Comparison of ENCODE assay signal across 8 cellular contexts in genomic region chr1:28887835-28888682, GRCh38.
A peak's percentile ranks its signal among the peaks of the same experiment; 100 is the strongest.
DNase-seq lines count a peak whose midpoint lies in the region; ATAC-seq and TF ChIP-seq lines count a peak whose summit lies in the region.

No MANE protein-coding gene starts in this region.

- H3K4me3 ChIP-seq in HEK293 (ENCODE audit: low read depth, low read length), result peak overlapping the region; percentile 89
- H3K4me3 ChIP-seq in iPS-18a (ENCODE audit: low read length), result peak overlapping the region; percentile 82

- H3K9me3 ChIP-seq in HEK293 (ENCODE audit: control insufficient read depth, insufficient read depth, low read depth, low read length) (no peaks in the 10 kb centered on the region), iPS-18a (ENCODE audit: control insufficient read depth, low read depth, low read length) (no peaks in the 10 kb centered on the region)

- no peak for TF ChIP-seq CTCF in 22Rv1 (IDR thresholded peaks at IDR 0.05)
- no peak for TF ChIP-seq CTCF in HEK293 (tag by site-specific recombination; IDR thresholded peaks at IDR 0.05)

- peaks cover 42% of the 10 kb centered on the region for H3K4me1 Mint-ChIP-seq in activated naive CD8-positive, alpha-beta T cell treated with anti-CD3 and anti-CD28 coated beads, Interleukin-2, amount 50 U/mL, for 24 hours
- H3K4me1 Mint-ChIP-seq in stimulated activated naive B cell treated with anti-CD40 and anti-IgM and Interleukin-4, amounts not matched to agents 10 μg/mL and 1 μg/mL and 100 μg/mL, for 72 hours, result peaks cover 55 to 80% of the 10 kb centered on the region in 2 donors

- POLR2A ChIA-PET in HEK293 (lab: Yijun Ruan, JAX), result interaction anchor here (0.8 to 1.3 kb wide), 4 partner anchors 26 to 293 kb away, joined by 3 to 5 read pairs (median 3); partner anchors contain the start of genes EPB41 and SRSF4

- peak; percentile 8 for DNase-seq in activated naive CD8-positive, alpha-beta T cell treated with anti-CD3 and anti-CD28 coated beads, Interleukin-2, amount 50 U/mL, for 24 hours
- no peak for DNase-seq in stimulated activated naive B cell treated with anti-CD40 and anti-IgM and Interleukin-4, amounts not matched to agents 10 μg/mL and 1 μg/mL and 100 μg/mL, for 72 hours
- no peak for DNase-seq in NCI-H2029 (lab: John Stamatoyannopoulos, UW)
- DNase-seq in DMS114 treated with DMSO at 0.1 percent for 48 hours (lab: John Stamatoyannopoulos, UW; ENCODE audit: unreplicated experiment), result no peak

- H3K27me3 Mint-ChIP-seq in activated naive CD8-positive, alpha-beta T cell treated with anti-CD3 and anti-CD28 coated beads, Interleukin-2, amount 50 U/mL, for 24 hours, result no peaks in the 10 kb centered on the region
- H3K27me3 Mint-ChIP-seq in stimulated activated naive B cell treated with anti-CD40 and anti-IgM and Interleukin-4, amounts not matched to agents 10 μg/mL and 1 μg/mL and 100 μg/mL, for 72 hours, result no peaks in the 10 kb centered on the region

- H3K4me3 Mint-ChIP-seq in activated naive CD8-positive, alpha-beta T cell treated with anti-CD3 and anti-CD28 coated beads, Interleukin-2, amount 50 U/mL, for 24 hours, result peak overlapping the region; percentile 92
- H3K4me3 Mint-ChIP-seq in stimulated activated naive B cell treated with anti-CD40 and anti-IgM and Interleukin-4, amounts not matched to agents 10 μg/mL and 1 μg/mL and 100 μg/mL, for 72 hours, result peak overlapping the region; percentile 91 to 97

- H3K36me3 ChIP-seq in HEK293 (ENCODE audit: control insufficient read depth in 2 of 2, insufficient read depth in 1 of 2, low read length in 2 of 2) (peaks cover 0 to 4% of the 10 kb centered on the region in 2 experiments; a peak in 2 of 3 replicates), iPS-18a (ENCODE audit: control insufficient read depth, low read depth, low read length) (no peaks in the 10 kb centered on the region)

- H3K4me1 ChIP-seq in HEK293 (ENCODE audit: control insufficient read depth, insufficient read depth, low read length) (peaks cover 6% of the 10 kb centered on the region), iPS-18a (ENCODE audit: control insufficient read depth, low read depth, low read length) (peaks cover 32% of the 10 kb centered on the region)

- ATAC-seq in activated naive CD8-positive, alpha-beta T cell treated with anti-CD3 and anti-CD28 coated beads, Interleukin-2, amount 50 U/mL, for 24 hours, result no peak
- no peak for ATAC-seq in stimulated activated naive B cell treated with anti-CD40 and anti-IgM and Interleukin-4, amounts not matched to agents 10 μg/mL and 1 μg/mL and 100 μg/mL, for 72 hours (replicated peaks)
- ATAC-seq in GM18873 (IDR thresholded peaks at IDR 0.05; ENCODE audit: low FRiP score, unreplicated experiment), result no peak

- H3K27ac ChIP-seq in 22Rv1 (peak overlapping the region; percentile 44; the same call in 1 of the 2 replicates), HEK293 (ENCODE audit: extremely low read depth, low read depth, low read length) (peak overlapping the region; percentile 66; the same call in 1 of the 2 replicates), iPS-18a (ENCODE audit: low read length) (no peak overlapping the region)

- CTCF ChIA-PET in HEK293 (lab: Yijun Ruan, JAX), result interaction anchor here (0.6 to 1.8 kb wide), 4 partner anchors 11 to 229 kb away, joined by 3 to 15 read pairs (median 4); no protein-coding TSS in a partner anchor

- H3K36me3 Mint-ChIP-seq in activated naive CD8-positive, alpha-beta T cell treated with anti-CD3 and anti-CD28 coated beads, Interleukin-2, amount 50 U/mL, for 24 hours (ENCODE audit: low read depth), result peaks cover 3% of the 10 kb centered on the region
- H3K36me3 Mint-ChIP-seq in stimulated activated naive B cell treated with anti-CD40 and anti-IgM and Interleukin-4, amounts not matched to agents 10 μg/mL and 1 μg/mL and 100 μg/mL, for 72 hours, result peaks cover 14 to 18% of the 10 kb centered on the region in 2 donors

- H3K27me3 ChIP-seq in iPS-18a (ENCODE audit: control insufficient read depth, insufficient read depth, low read length), result peaks cover 29% of the 10 kb centered on the region

- no peaks in the 10 kb centered on the region for H3K9me3 Mint-ChIP-seq in activated naive CD8-positive, alpha-beta T cell treated with anti-CD3 and anti-CD28 coated beads, Interleukin-2, amount 50 U/mL, for 24 hours
- H3K9me3 Mint-ChIP-seq in stimulated activated naive B cell treated with anti-CD40 and anti-IgM and Interleukin-4, amounts not matched to agents 10 μg/mL and 1 μg/mL and 100 μg/mL, for 72 hours, result no peaks in the 10 kb centered on the region

- peak overlapping the region; percentile 22 for H3K9ac ChIP-seq in iPS-18a (ENCODE audit: low read length)

- H3K27ac Mint-ChIP-seq in activated naive CD8-positive, alpha-beta T cell treated with anti-CD3 and anti-CD28 coated beads, Interleukin-2, amount 50 U/mL, for 24 hours, result peak overlapping the region; percentile 92
- peak overlapping the region; percentile 89 for H3K27ac Mint-ChIP-seq in stimulated activated naive B cell treated with anti-CD40 and anti-IgM and Interleukin-4, amounts not matched to agents 10 μg/mL and 1 μg/mL and 100 μg/mL, for 72 hours

TF ChIP-seq in HEK293, 187 proteins besides CTCF, POLR2A, EP300 and RAD21 (continues in another document):
- TF ChIP-seq MZF1 (tag by site-specific recombination; IDR thresholded peaks at IDR 0.05; ENCODE audit: borderline replicate concordance), result no peak
- peak; percentile 63 for TF ChIP-seq ZNF335 (tag by site-specific recombination; conservative IDR thresholded peaks at IDR 0.05)
- no peak for TF ChIP-seq PRDM6 (tag by site-specific recombination; IDR thresholded peaks at IDR 0.05)
- TF ChIP-seq ZNF624 (tag by site-specific recombination; IDR thresholded peaks at IDR 0.05), result no peak
- TF ChIP-seq ZNF830 (tag by site-specific recombination; IDR thresholded peaks at IDR 0.05; ENCODE audit: low read depth), result no peak
- TF ChIP-seq HOXC10 (CRISPR knock-in tag; IDR thresholded peaks at IDR 0.05), result no peak
- TF ChIP-seq ZNF792 (tag by site-specific recombination; IDR thresholded peaks at IDR 0.05), result no peak
- no peak for TF ChIP-seq BCL6B (tag by site-specific recombination; IDR thresholded peaks at IDR 0.05)
- no peak for TF ChIP-seq ZNF350 (tag by site-specific recombination; IDR thresholded peaks at IDR 0.05)
- TF ChIP-seq ZNF580 (tag by site-specific recombination; IDR thresholded peaks at IDR 0.05), result no peak
- TF ChIP-seq ZFHX2 (tag by site-specific recombination; conservative IDR thresholded peaks at IDR 0.05), result 0 out of 2 replicates have a peak, but pooled peaks have one; percentile 15
- no peak for TF ChIP-seq PRDM1 (tag by site-specific recombination; IDR thresholded peaks at IDR 0.05)
- 0 out of 2 replicates have a peak, but pooled peaks have one; percentile 47 for TF ChIP-seq KLF17 (tag by site-specific recombination; IDR thresholded peaks at IDR 0.05)
- TF ChIP-seq GLI4 (tag by site-specific recombination; IDR thresholded peaks at IDR 0.05), result no peak
- peak; percentile 63 for TF ChIP-seq KLF1 (tag by site-specific recombination; IDR thresholded peaks at IDR 0.05)
